28 cellular contexts compared by ENCODE assay signal in genomic region chr2:222322241-222322640, GRCh38. TPM values are rescaled to one million over a fixed set of nuclear protein-coding genes. Genes with fewer than 3 reads are reported as not detected.
A peak's percentile ranks its signal among the peaks of the same experiment; 100 is the strongest.
DNase-seq lines count a peak whose midpoint lies in the region; ATAC-seq and TF ChIP-seq lines count a peak whose summit lies in the region.
"Had no signal": no experiment of that assay in that cellular context is flagged by ENCODE, and none has a peak within 500 bp of the region (broad histone marks: within the 10 kb centered on the region; RNA-seq: fewer than 3 reads in every experiment).

No MANE protein-coding gene starts in this region.

- H3K27me3 ChIP-seq in BLaER1, result peaks cover 9% of the 10 kb centered on the region; the same call in 1 of the 2 replicates
- no peaks in the 10 kb centered on the region for H3K27me3 ChIP-seq in prostate gland (replicated peaks; ENCODE audit: insufficient read depth)

- H3K4me3 ChIP-seq in BLaER1 (no peak overlapping the region), prostate gland (no peak overlapping the region)
- H3K4me3 ChIP-seq: ascending aorta, left ventricle myocardium inferior, SK-N-MC, stomach had no signal

- H3K36me3 ChIP-seq in BLaER1, result no peaks in the 10 kb centered on the region
- no peaks in the 10 kb centered on the region for H3K36me3 ChIP-seq in prostate gland
- H3K36me3 ChIP-seq: ascending aorta, left ventricle myocardium inferior, stomach had no signal

- peaks cover 8 to 11% of the 10 kb centered on the region in 2 donors for H3K36me3 Mint-ChIP-seq in CD14-positive monocyte
- H3K36me3 Mint-ChIP-seq: activated naive CD4-positive, alpha-beta T cell treated with anti-CD3 and anti-CD28 coated beads, Interleukin-2, amount 50 U/mL, for 24 hours had no signal

- no peak overlapping the region for H3K9ac ChIP-seq in BLaER1

- H3K4me3 Mint-ChIP-seq in CD14-positive monocyte, result no peak overlapping the region
- H3K4me3 Mint-ChIP-seq: activated CD8-positive, alpha-beta T cell treated with anti-CD3 and anti-CD28 coated beads, Interleukin-2, amount 10 ng/mL, durations not matched to agents 7 days and 5 days; activated naive CD4-positive, alpha-beta T cell treated with anti-CD3 and anti-CD28 coated beads, Interleukin-2, amount 50 U/mL, for 24 hours; activated T-cell treated with anti-CD3 and anti-CD28 coated beads, Interleukin-2, amount 50 U/mL, for 4 hours had no signal

- no peak for DNase-seq in CD14-positive monocyte (ENCODE audit: low spot score)
- DNase-seq in SHP77 treated with DMSO at 0.1 percent for 48 hours (lab: John Stamatoyannopoulos, UW), result no peak
- no peak for DNase-seq in KBM-7
- DNase-seq in prostate gland (ENCODE audit: low spot score), result no peak
- DNase-seq: 8988T; activated CD4-positive, CD25-positive, alpha-beta regulatory T cell; activated CD8-positive, alpha-beta T cell treated with anti-CD3 and anti-CD28 coated beads, Interleukin-2, amount 10 ng/mL, durations not matched to agents 7 days and 5 days; activated T-cell treated with anti-CD3 and anti-CD28 coated beads, Interleukin-2, amount 50 U/mL, for 4 hours; Caco-2; cerebellar nuclear complex; effector CD8-positive, alpha-beta T cell; H7; left ventricle myocardium inferior; NCI-H1694; NCI-H226; small intestine; stimulated activated CD4-positive, alpha-beta T cell treated with anti-CD3 and anti-CD28 coated beads, Interleukin-2, amount 100 ng/mL, for 48 hours; stomach; trophoblast cell had no signal

- ATAC-seq in GM18870 (IDR thresholded peaks at IDR 0.05; ENCODE audit: unreplicated experiment), result peak; percentile 37
- ATAC-seq in GM21576 (IDR thresholded peaks at IDR 0.05; ENCODE audit: unreplicated experiment), result peak; percentile 22
- peak; percentile 11 for ATAC-seq in HG03432 (IDR thresholded peaks at IDR 0.05; ENCODE audit: unreplicated experiment)
- ATAC-seq: activated CD8-positive, alpha-beta T cell treated with anti-CD3 and anti-CD28 coated beads, Interleukin-2, amount 10 ng/mL, durations not matched to agents 7 days and 5 days; activated T-cell treated with anti-CD3 and anti-CD28 coated beads, Interleukin-2, amount 50 U/mL, for 4 hours; esophagus mucosa had no signal

- H3K27me3 Mint-ChIP-seq in CD14-positive monocyte (ENCODE audit: low read depth in 3 of 3), result peaks cover 42 to 62% (median 48%) of the 10 kb centered on the region in 3 donors

- H3K4me2 ChIP-seq in BLaER1, result peak overlapping the region; percentile 6; the same call in 1 of the 2 replicates

- H3K9me3 Mint-ChIP-seq in CD14-positive monocyte, result peaks cover 0 to 12% (median 7%) of the 10 kb centered on the region in 7 donors
- H3K9me3 Mint-ChIP-seq: activated naive CD4-positive, alpha-beta T cell treated with anti-CD3 and anti-CD28 coated beads, Interleukin-2, amount 50 U/mL, for 24 hours; activated T-cell treated with anti-CD3 and anti-CD28 coated beads, Interleukin-2, amount 50 U/mL, for 4 hours had no signal

- no peaks in the 10 kb centered on the region for H4K20me1 ChIP-seq in BLaER1

- H3K9me3 ChIP-seq in BLaER1 (no peaks in the 10 kb centered on the region), prostate gland (no peaks in the 10 kb centered on the region)
- H3K9me3 ChIP-seq: ascending aorta, Caco-2, left ventricle myocardium inferior, stomach had no signal

- no peak overlapping the region for H3K27ac ChIP-seq in BLaER1
- H3K27ac ChIP-seq in prostate gland, result no peak overlapping the region
- H3K27ac ChIP-seq: ascending aorta, left ventricle myocardium inferior, SK-N-MC, stomach had no signal

- intact Hi-C loops in CD14-positive monocyte (cut with micrococcal nuclease) (no loop called here), prostate gland (cut with DNase I) (no loop called here)

- TF ChIP-seq CTCF in CD14-positive monocyte (IDR thresholded peaks at IDR 0.05) (no peak), prostate gland (IDR thresholded peaks at IDR 0.05) (no peak)

- peaks cover 24% of the 10 kb centered on the region for H3K4me1 ChIP-seq in BLaER1
- peaks cover 4% of the 10 kb centered on the region for H3K4me1 ChIP-seq in prostate gland (replicated peaks)

- no peak for TF ChIP-seq POLR2A in prostate gland (IDR thresholded peaks at IDR 0.05)

- H3K4me1 Mint-ChIP-seq in CD14-positive monocyte, result peaks cover 16% of the 10 kb centered on the region

- in situ Hi-C loops in KBM-7 (cut with MboI; ENCODE audit: low pct_unique_long_range_greater_than_20kb, low sequenced_read_pairs), result loop anchor here (25.0 kb wide), 2 partner anchors 240 to 260 kb away; no protein-coding TSS in a partner anchor

- H3K27ac Mint-ChIP-seq in CD14-positive monocyte, result no peak overlapping the region
- H3K27ac Mint-ChIP-seq: activated CD8-positive, alpha-beta T cell treated with anti-CD3 and anti-CD28 coated beads, Interleukin-2, amount 10 ng/mL, durations not matched to agents 7 days and 5 days; activated naive CD4-positive, alpha-beta T cell treated with anti-CD3 and anti-CD28 coated beads, Interleukin-2, amount 50 U/mL, for 24 hours had no signal

RNA-seq across cellular contexts. Expression of gene PAX3, which starts 23.4 kb away (rescaled TPM):
- polyA plus RNA-seq in CD14-positive monocyte, result not detected
- total RNA-seq in prostate gland, result not detected
- total RNA-seq: activated CD8-positive, alpha-beta T cell treated with anti-CD3 and anti-CD28 coated beads, Interleukin-2, amount 10 ng/mL, durations not matched to agents 7 days and 5 days; activated T-cell treated with anti-CD3 and anti-CD28 coated beads, Interleukin-2, amount 50 U/mL, for 4 hours; ascending aorta; Caco-2; esophagus mucosa; H7; MCF 10A; stomach had no signal
- polyA plus RNA-seq: small intestine, stomach had no signal
